ENCODE assay signal across 8 cellular contexts in genomic region chr22:38056969-38057841, GRCh38. TPM values are rescaled to one million over a fixed set of nuclear protein-coding genes. Genes with fewer than 3 reads are reported as not detected.
DNase-seq lines count a peak whose midpoint lies in the region; ATAC-seq, FAIRE-seq and TF ChIP-seq lines count a peak whose summit lies in the region.

PICK1 (plus strand) TSS chr22:38057404; CDS start chr22:38057810, 406 bp downstream.

- H3K27ac ChIP-seq in A549: peak within 1 kb of the TSS; percentile 84 to 89
- peak within 1 kb of the TSS; percentile 86 to 95 (median 92) for H3K27ac ChIP-seq in tibial nerve

- H3K27me3 ChIP-seq in tibial nerve: no peaks in the 10 kb centered on the region

- TF ChIP-seq CTCF in A549 (IDR thresholded peaks at IDR 0.05) (no peak), tibial nerve (IDR thresholded peaks at IDR 0.05) (peak in 1 of 5 experiments; percentile 53)

- peaks cover 0 to 33% (median 4%) of the 10 kb centered on the region in 3 donors for H3K36me3 ChIP-seq in tibial nerve

- peak; percentile 34 for TF ChIP-seq POLR2A in A549 (IDR thresholded peaks at IDR 0.05; ENCODE audit: low read length)
- TF ChIP-seq POLR2A in GM19193 (IDR thresholded peaks at IDR 0.05; ENCODE audit: extremely low read depth, insufficient read depth, insufficient read length): peak; percentile 63
- peak in 1 of 2 donors; percentile 28 for TF ChIP-seq POLR2A in tibial nerve (IDR thresholded peaks at IDR 0.05)

- H3K4me1 ChIP-seq in A549 (0 out of 3 replicates have a peak, but pooled peaks cover 7% of the 10 kb centered on the region), tibial nerve (peaks cover 0 to 32% (median 15%) of the 10 kb centered on the region in 4 donors)

- peak; percentile 89 to 95 for ATAC-seq in A549
- peak; percentile 95 for ATAC-seq in left cardiac atrium

- intact Hi-C loops in left cardiac atrium (cut with DNase I): loop anchor here (10.0 kb wide), 2 partner anchors 48 to 518 kb away; partner anchors contain the start of gene DMC1 (in 1 of the 2)

- WGBS in A549 (ENCODE audit: missing lambda C conversion rate): 2% methylated on average over 17 of the region's 47 CpGs
- WGBS in tibial nerve, 2 donors: 3 to 6% methylated on average over 31 to 43 of the region's 47 CpGs

- POLR2A ChIA-PET in A549 (lab: Yijun Ruan, JAX): interaction anchor here (0.7 kb wide), 1 partner anchor 58 kb away, joined by 3 read pairs; no protein-coding TSS in a partner anchor

- H3K4me3 ChIP-seq in A549: peak within 1 kb of the TSS; percentile 87
- peak within 1 kb of the TSS; percentile 54 to 77 (median 68) for H3K4me3 ChIP-seq in tibial nerve

- no peak for TF ChIP-seq RAD21 in A549 (conservative IDR thresholded peaks at IDR 0.05 in 1 of 2, IDR thresholded peaks at IDR 0.05 in 1 of 2)

- CTCF ChIA-PET in A549 (lab: Yijun Ruan, JAX): interaction anchor here (0.7 to 4.2 kb wide), 3 partner anchors 11 to 515 kb away, joined by 3 to 22 read pairs (median 5); no protein-coding TSS in a partner anchor

- no peak for FAIRE-seq in A549 (lab: Jason Lieb, UNC)

- H3K4me2 ChIP-seq in A549: peak within 1 kb of the TSS; percentile 97

- TF ChIP-seq EP300 in A549 (IDR thresholded peaks at IDR 0.05): no peak
- TF ChIP-seq EP300 in tibial nerve (IDR thresholded peaks at IDR 0.05): peak; percentile 65 to 91

- no peaks in the 10 kb centered on the region for H3K9me3 ChIP-seq in A549
- H3K9me3 ChIP-seq in tibial nerve: no peaks in the 10 kb centered on the region

- DNase-seq in A549 (ENCODE audit: low read depth in 1 of 2, low spot score in 1 of 2) (peak; percentile 88 to 89), NCI-H128 (lab: John Stamatoyannopoulos, UW; ENCODE audit: unreplicated experiment) (peak; percentile 48), T-helper 2 cell (peak; percentile 54 to 86 (median 73)), amygdala (lab: John Stamatoyannopoulos, UW) (peak in 54 of 56 donors; percentile 67 to 97 (median 91)), left cardiac atrium (peak; percentile 91), pons (ENCODE audit: low spot score) (peak; percentile 99), tibial nerve (ENCODE audit: low spot score in 2 of 2) (peak; percentile 77 to 86)

TF ChIP-seq in A549, 52 proteins besides CTCF, POLR2A, EP300 and RAD21:
- TF ChIP-seq SMC3 (IDR thresholded peaks at IDR 0.05): no peak
- TF ChIP-seq CBX8 (IDR thresholded peaks at IDR 0.05): no peak
- TF ChIP-seq CHD2 (IDR thresholded peaks at IDR 0.05; ENCODE audit: low read length, partially characterized antibody): no peak
- TF ChIP-seq ZNF302 (CRISPR knock-in tag; IDR thresholded peaks at IDR 0.05): no peak
- TF ChIP-seq, protein P1, sequence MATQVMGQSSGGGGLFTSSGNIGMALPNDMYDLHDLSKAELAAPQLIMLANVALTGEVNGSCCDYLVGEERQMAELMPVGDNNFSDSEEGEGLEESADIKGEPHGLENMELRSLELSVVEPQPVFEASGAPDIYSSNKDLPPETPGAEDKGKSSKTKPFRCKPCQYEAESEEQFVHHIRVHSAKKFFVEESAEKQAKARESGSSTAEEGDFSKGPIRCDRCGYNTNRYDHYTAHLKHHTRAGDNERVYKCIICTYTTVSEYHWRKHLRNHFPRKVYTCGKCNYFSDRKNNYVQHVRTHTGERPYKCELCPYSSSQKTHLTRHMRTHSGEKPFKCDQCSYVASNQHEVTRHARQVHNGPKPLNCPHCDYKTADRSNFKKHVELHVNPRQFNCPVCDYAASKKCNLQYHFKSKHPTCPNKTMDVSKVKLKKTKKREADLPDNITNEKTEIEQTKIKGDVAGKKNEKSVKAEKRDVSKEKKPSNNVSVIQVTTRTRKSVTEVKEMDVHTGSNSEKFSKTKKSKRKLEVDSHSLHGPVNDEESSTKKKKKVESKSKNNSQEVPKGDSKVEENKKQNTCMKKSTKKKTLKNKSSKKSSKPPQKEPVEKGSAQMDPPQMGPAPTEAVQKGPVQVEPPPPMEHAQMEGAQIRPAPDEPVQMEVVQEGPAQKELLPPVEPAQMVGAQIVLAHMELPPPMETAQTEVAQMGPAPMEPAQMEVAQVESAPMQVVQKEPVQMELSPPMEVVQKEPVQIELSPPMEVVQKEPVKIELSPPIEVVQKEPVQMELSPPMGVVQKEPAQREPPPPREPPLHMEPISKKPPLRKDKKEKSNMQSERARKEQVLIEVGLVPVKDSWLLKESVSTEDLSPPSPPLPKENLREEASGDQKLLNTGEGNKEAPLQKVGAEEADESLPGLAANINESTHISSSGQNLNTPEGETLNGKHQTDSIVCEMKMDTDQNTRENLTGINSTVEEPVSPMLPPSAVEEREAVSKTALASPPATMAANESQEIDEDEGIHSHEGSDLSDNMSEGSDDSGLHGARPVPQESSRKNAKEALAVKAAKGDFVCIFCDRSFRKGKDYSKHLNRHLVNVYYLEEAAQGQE (IDR thresholded peaks at IDR 0.05): no peak
- peak; percentile 43; the same call in 1 of the 2 replicates for TF ChIP-seq PHF8 (IDR thresholded peaks at IDR 0.05; ENCODE audit: borderline replicate concordance, low read depth)
- TF ChIP-seq MAFK (IDR thresholded peaks at IDR 0.05; ENCODE audit: partially characterized antibody): no peak
- no peak for TF ChIP-seq FOSL2 (IDR thresholded peaks at IDR 0.05)
- no peak for TF ChIP-seq FOSL2 (CRISPR knock-in tag; IDR thresholded peaks at IDR 0.05)
- no peak for TF ChIP-seq RCOR1 (IDR thresholded peaks at IDR 0.05; ENCODE audit: low read depth, low read length)
- no peak for TF ChIP-seq HES2 (IDR thresholded peaks at IDR 0.05)
- TF ChIP-seq BCL3 (IDR thresholded peaks at IDR 0.05): no peak
- no peak for TF ChIP-seq HDAC2 (IDR thresholded peaks at IDR 0.05)
- no peak; the same call in 1 of the 2 replicates for TF ChIP-seq EHMT2 (IDR thresholded peaks at IDR 0.05; ENCODE audit: low read depth)
- TF ChIP-seq MAZ (IDR thresholded peaks at IDR 0.05; ENCODE audit: borderline replicate concordance, low read depth, low read length): no peak
- peak; percentile 91; the same call in 1 of the 2 replicates for TF ChIP-seq KDM1A (IDR thresholded peaks at IDR 0.05; ENCODE audit: low read depth)
- TF ChIP-seq MYC (IDR thresholded peaks at IDR 0.05; ENCODE audit: borderline replicate concordance, low read length): 0 out of 2 replicates have a peak, but pooled peaks have one; percentile 43
- no peak for TF ChIP-seq ZSCAN20 (CRISPR knock-in tag; IDR thresholded peaks at IDR 0.05)
- no peak for TF ChIP-seq FOXS1 (CRISPR knock-in tag; IDR thresholded peaks at IDR 0.05)
- TF ChIP-seq JUN (IDR thresholded peaks at IDR 0.05): peak in 1 of 2 experiments; percentile 40; a peak in 1 of 5 replicates
- TF ChIP-seq ZFP36 (IDR thresholded peaks at IDR 0.05; ENCODE audit: borderline replicate concordance, partially characterized antibody): no peak
- TF ChIP-seq TFCP2L1 (CRISPR knock-in tag; IDR thresholded peaks at IDR 0.05): no peak
- no peak for TF ChIP-seq HOXB13 (CRISPR knock-in tag; IDR thresholded peaks at IDR 0.05; ENCODE audit: low read depth)
- no peak for TF ChIP-seq ESRRA (IDR thresholded peaks at IDR 0.05; ENCODE audit: borderline replicate concordance, low read length)

RNA-seq across cellular contexts. Expression of gene PICK1, which starts in this region (rescaled TPM):
- polyA plus RNA-seq in A549 (2011; rRNA removed) (12.9 and 17.8 TPM in 2 replicates), A549 (2017; fragmentation: RNase III; extraction: RNeasy Plus Mini Kit Qiagen cat#74134 plus additional on column Dnase treatment) (15.6 to 16.1 TPM (median 16.0 TPM) in 3 replicates)
- 14.6 and 15.3 TPM in 2 replicates for polyA plus RNA-seq in A549 (2012; cell fraction: cytosol; rRNA removed)
- polyA plus RNA-seq in A549 (2012; cell fraction: nucleus; rRNA removed): 40.5 and 44.8 TPM in 2 replicates
- polyA minus RNA-seq in A549 (2011; rRNA and poly(A)+ RNA removed): 17.7 and 22.6 TPM in 2 replicates
- total RNA-seq in left cardiac atrium (10 to 100 TPM; 19.4 to 21.0 TPM), tibial nerve (10 to 100 TPM; 32.1 to 49.8 (median 44.2) TPM)

Comparison
In these comparisons a context has a peak if more than half of its experiments do, and no peak if none do; other contexts are left out.
1. Peak in every context shown above with its lines: DNase-seq, ATAC-seq, H3K4me3 ChIP-seq and H3K27ac ChIP-seq.
2. DNase-seq: peak in every context shown above with its lines; median percentile 99 in pons; 91 in amygdala; 91 in left cardiac atrium; 88 in A549; 82 in tibial nerve; 73 in T-helper 2 cell; 48 in NCI-H128.